Comparison of ENCODE assay signal across 13 cellular contexts in the genomic region with DNA sequence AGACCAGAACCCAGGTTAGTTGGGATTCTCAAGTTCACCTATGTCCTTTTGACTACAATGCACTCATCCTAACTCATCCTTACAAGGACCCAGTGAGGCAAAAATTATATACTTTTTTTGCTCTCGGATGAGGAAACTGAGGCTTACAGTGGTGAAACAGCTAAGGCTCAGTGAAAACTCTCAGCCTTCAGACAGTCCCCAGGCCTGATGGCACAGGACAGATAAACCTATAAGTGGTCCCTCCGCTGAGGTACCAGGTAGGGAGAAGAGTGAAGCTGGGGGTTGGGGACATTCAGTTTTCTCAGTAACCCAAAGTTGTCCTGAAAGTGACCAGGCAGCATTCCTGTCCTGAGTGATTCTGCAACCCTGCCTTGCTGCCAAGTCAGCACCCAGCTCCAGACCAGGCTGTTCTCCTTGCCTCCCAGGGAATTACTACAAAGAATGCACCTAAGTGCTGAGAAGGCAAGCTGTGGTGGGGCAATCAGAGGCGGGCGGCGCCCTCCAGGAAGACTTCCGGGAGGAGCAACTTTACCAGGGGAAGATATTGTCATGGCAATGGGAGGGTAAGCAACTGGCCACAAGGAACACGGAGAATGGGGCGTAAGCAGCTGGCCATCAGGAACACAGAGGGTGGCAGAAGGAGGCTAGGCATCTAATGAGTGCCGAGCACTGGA. TPM values are rescaled to one million over a fixed set of nuclear protein-coding genes. Genes with fewer than 3 reads are reported as not detected.
A peak's percentile ranks its signal among the peaks of the same experiment; 100 is the strongest.
DNase-seq lines count a peak whose midpoint lies in the region; ATAC-seq and TF ChIP-seq lines count a peak whose summit lies in the region.
"Had no signal": no experiment of that assay in that cellular context is flagged by ENCODE, and none has a peak within 500 bp of the region (broad histone marks: within the 10 kb centered on the region; RNA-seq: fewer than 3 reads in every experiment).

No MANE protein-coding gene starts in this region.

- H3K36me3 Mint-ChIP-seq in neural crest cell (ENCODE audit: low read depth) = no peaks in the 10 kb centered on the region
- H3K36me3 Mint-ChIP-seq: naive B cell had no signal

- no peaks in the 10 kb centered on the region for H3K9me3 Mint-ChIP-seq in neural crest cell
- H3K9me3 Mint-ChIP-seq: naive B cell; T-helper 2 cell treated with Interferon-gamma antibody and Interleukin-4, amounts not matched to agents 5 μg/mL and 100 μg/mL, for 36 hours had no signal

- H3K9me3 ChIP-seq in esophagus squamous epithelium = no peaks in the 10 kb centered on the region

- H3K4me1 ChIP-seq in esophagus squamous epithelium = peaks cover 41 to 99% (median 49%) of the 10 kb centered on the region in 3 donors

- WGBS in esophagus squamous epithelium, 2 donors = 57 to 59% methylated on average over 5 to 9 of the region's 9 CpGs
- WGBS in lower leg skin, 2 donors = 49 to 54% methylated on average over 9 of the region's 9 CpGs

- H3K4me3 Mint-ChIP-seq in neural crest cell = peak overlapping the region; percentile 69
- H3K4me3 Mint-ChIP-seq: naive B cell; T-helper 2 cell treated with Interferon-gamma antibody and Interleukin-4, amounts not matched to agents 5 μg/mL and 100 μg/mL, for 36 hours had no signal

- no peak overlapping the region for H3K27ac Mint-ChIP-seq in neural crest cell (ENCODE audit: unreplicated experiment)
- H3K27ac Mint-ChIP-seq: naive B cell; T-helper 2 cell treated with Interferon-gamma antibody and Interleukin-4, amounts not matched to agents 5 μg/mL and 100 μg/mL, for 36 hours had no signal

- peaks cover 17% of the 10 kb centered on the region for H3K27me3 Mint-ChIP-seq in neural crest cell (ENCODE audit: low read depth)

- peaks cover 55% of the 10 kb centered on the region for H3K4me1 Mint-ChIP-seq in neural crest cell

- H3K27ac ChIP-seq in esophagus squamous epithelium = peak overlapping the region; percentile 67 to 98 (median 95)

- no peak overlapping the region for H3K4me3 ChIP-seq in AG10803 (ENCODE audit: low read length)
- peak overlapping the region in 3 of 4 donors; percentile 25 to 87 (median 58) for H3K4me3 ChIP-seq in esophagus squamous epithelium
- no peak overlapping the region for H3K4me3 ChIP-seq in lower leg skin (ENCODE audit: low read depth, poor library complexity, severe bottlenecking)

- peaks cover 0 to 5% (median 0%) of the 10 kb centered on the region in 4 donors for H3K27me3 ChIP-seq in esophagus squamous epithelium

- DNase-seq in AG10803 (ENCODE audit: low read depth) (peak; percentile 75), NCI-H226 (peak; percentile 72), esophagus squamous epithelium (lab: John Stamatoyannopoulos, UW) (no peak), neural crest cell (ENCODE audit: low read depth, low spot score) (no peak), lower leg skin (ENCODE audit: low spot score in 2 of 2) (no peak), NCI-H526 (lab: John Stamatoyannopoulos, UW) (no peak), posterior vena cava (ENCODE audit: low spot score) (no peak)
- DNase-seq: activated CD8-positive, alpha-beta memory T cell treated with anti-CD3 and anti-CD28 coated beads, Interleukin-2, amount 50 U/mL, for 4 hours; naive B cell; stimulated activated CD4-positive, alpha-beta T cell treated with anti-CD3 and anti-CD28 coated beads, Interleukin-2, amount 100 ng/mL, for 48 hours had no signal

- no peak for TF ChIP-seq CTCF in AG10803 (conservative IDR thresholded peaks at IDR 0.05; ENCODE audit: low read length)
- TF ChIP-seq CTCF in esophagus squamous epithelium (IDR thresholded peaks at IDR 0.05) = no peak
- TF ChIP-seq CTCF in neural crest cell (conservative IDR thresholded peaks at IDR 0.05) = no peak
- no peak for TF ChIP-seq CTCF in lower leg skin (IDR thresholded peaks at IDR 0.05)

- intact Hi-C loops in esophagus squamous epithelium (cut with DNase I) (no loop called here), lower leg skin (cut with DNase I; ENCODE audit: low total_unique reads) (no loop called here), posterior vena cava (cut with DNase I) (no loop called here)

- peaks cover 11 to 39% (median 17%) of the 10 kb centered on the region in 3 donors for H3K36me3 ChIP-seq in esophagus squamous epithelium

- ATAC-seq in HG02870 (IDR thresholded peaks at IDR 0.05; ENCODE audit: unreplicated experiment) = no peak

- peak in 1 of 4 donors; percentile 21 for TF ChIP-seq POLR2A in esophagus squamous epithelium (IDR thresholded peaks at IDR 0.05)
- TF ChIP-seq POLR2A in lower leg skin (IDR thresholded peaks at IDR 0.05) = no peak

RNA-seq across cellular contexts. Expression of gene TENT5B, which starts 4.6 kb away (rescaled TPM):
- 100 to 1,000 TPM in 3 of 4 donors, 10 to 100 TPM in 1; 76.9 to 263 (median 112) TPM for total RNA-seq in esophagus squamous epithelium
- total RNA-seq in neural crest cell = 10.1 and 11.0 TPM in 2 replicates
- 100 to 1,000 TPM; 139 to 243 (median 239) TPM for total RNA-seq in lower leg skin
- total RNA-seq in posterior vena cava = 10 to 100 TPM; 41.2 to 43.7 TPM

RNA-seq across cellular contexts. Expression of gene TRNP1, which starts 14.6 kb away (rescaled TPM):
- total RNA-seq in esophagus squamous epithelium = 100 to 1,000 TPM in 1 of 4 donors, 10 to 100 TPM in 3; 26.9 to 208 (median 64.5) TPM
- total RNA-seq in neural crest cell = 16.7 and 18.7 TPM in 2 replicates
- total RNA-seq in lower leg skin = 10 to 100 TPM; 14.9 to 29.4 (median 20.2) TPM
- 10 to 100 TPM; 10.7 to 13.2 TPM for total RNA-seq in posterior vena cava

RNA-seq across cellular contexts. Expression of gene KDF1, which starts 47.8 kb away (rescaled TPM):
- total RNA-seq in esophagus squamous epithelium (10 to 100 TPM; 18.4 to 25.6 (median 19.6) TPM), neural crest cell (not detected in 2 replicates), lower leg skin (10 to 100 TPM; 34.0 to 45.8 (median 36.2) TPM), posterior vena cava (not detected)
- total RNA-seq: LHCN-M2 had no signal

Comparison
In these comparisons a context has a peak if more than half of its experiments do, and no peak if none do; other contexts are left out.
1. DNase-seq: peak in AG10803 (single experiment) and NCI-H226 (single experiment); none in esophagus squamous epithelium (single experiment), neural crest cell (single experiment), lower leg skin (0 of 2), NCI-H526 (0 of 2) and posterior vena cava (single experiment).
2. H3K4me3 ChIP-seq: peak in esophagus squamous epithelium (3 of 4); none in AG10803 (single experiment) and lower leg skin (single experiment).
3. RNA of gene KDF1, which starts 47.8 kb away (total RNA-seq): 34.0 to 45.8 TPM in lower leg skin and 18.4 to 25.6 TPM in esophagus squamous epithelium; not detected in neural crest cell and not detected in posterior vena cava; every median in the first group is over 10 times any median in the second.